Comparison of ENCODE assay signal across 11 cellular contexts in genomic region chr1:28173980-28174297, GRCh38. TPM values are rescaled to one million over a fixed set of nuclear protein-coding genes. Genes with fewer than 3 reads are reported as not detected.
DNase-seq lines count a peak whose midpoint lies in the region; ATAC-seq and TF ChIP-seq lines count a peak whose summit lies in the region.
"Had no signal": no experiment of that assay in that cellular context is flagged by ENCODE, and none has a peak within 500 bp of the region (broad histone marks: within the 10 kb centered on the region; RNA-seq: fewer than 3 reads in every experiment).

No MANE protein-coding gene starts in this region.

- no peak overlapping the region for H3K18ac ChIP-seq in mesendoderm (ENCODE audit: low read length)

- H2BK15ac ChIP-seq in mesendoderm (replicated peaks; ENCODE audit: low read depth), result no peak overlapping the region

- H3K4me1 ChIP-seq in colonic mucosa, result peaks cover 15% of the 10 kb centered on the region
- peaks cover 15% of the 10 kb centered on the region for H3K4me1 ChIP-seq in mesendoderm (ENCODE audit: control insufficient read depth, low read depth, low read length)
- H3K4me1 ChIP-seq in transverse colon, result peaks cover 0 to 54% (median 26%) of the 10 kb centered on the region in 4 donors

- no peaks in the 10 kb centered on the region for H3K9me3 Mint-ChIP-seq in activated naive CD4-positive, alpha-beta T cell treated with anti-CD3 and anti-CD28 coated beads, Interleukin-2, amount 10 ng/mL, durations not matched to agents 7 days and 5 days

- H3K4me3 ChIP-seq in colonic mucosa, result no peak overlapping the region
- H3K4me3 ChIP-seq in mesendoderm (ENCODE audit: low read length), result no peak overlapping the region
- H3K4me3 ChIP-seq in transverse colon, result no peak overlapping the region

- no peak overlapping the region for H2AK5ac ChIP-seq in mesendoderm (ENCODE audit: low read length)

- no peak for DNase-seq in activated naive CD4-positive, alpha-beta T cell treated with anti-CD3 and anti-CD28 coated beads, Interleukin-2, amount 10 ng/mL, durations not matched to agents 7 days and 5 days
- no peak for DNase-seq in activated naive CD4-positive, alpha-beta T cell treated with anti-CD3 and anti-CD28 coated beads, Interleukin-2, amount 50 U/mL, for 16 hours
- DNase-seq in colonic mucosa (no peak), mesendoderm (no peak), transverse colon (no peak), GM10248 (ENCODE audit: extremely low spot score) (no peak)
- DNase-seq: stimulated activated CD4-positive, alpha-beta T cell treated with anti-CD3 and anti-CD28 coated beads, Interleukin-4, amount 100 ng/mL, for 4 hours had no signal

- peaks cover 47% of the 10 kb centered on the region for H3K4me1 Mint-ChIP-seq in activated naive CD4-positive, alpha-beta T cell treated with anti-CD3 and anti-CD28 coated beads, Interleukin-2, amount 10 ng/mL, durations not matched to agents 7 days and 5 days

- H3K23ac ChIP-seq in mesendoderm (ENCODE audit: low read length), result no peak overlapping the region

- POLR2A ChIA-PET in GM10248 (lab: Yijun Ruan, JAX), result no interaction called here

- no peak for TF ChIP-seq EP300 in transverse colon (IDR thresholded peaks at IDR 0.05; ENCODE audit: low read depth)

- H3K4me2 ChIP-seq in mesendoderm (ENCODE audit: low read length), result no peak overlapping the region

- TF ChIP-seq POLR2A in transverse colon (IDR thresholded peaks at IDR 0.05), result no peak

- H2BK120ac ChIP-seq in mesendoderm (ENCODE audit: low read depth, low read length), result no peak overlapping the region

- CTCF ChIA-PET in activated naive CD4-positive, alpha-beta T cell treated with anti-CD3 and anti-CD28 coated beads, Interleukin-2, amount 10 ng/mL, durations not matched to agents 7 days and 5 days (lab: Charles Lee), result interaction anchor here (0.6 to 1.4 kb wide), 2 partner anchors 62 to 107 kb away, joined by 3 read pairs; partner anchors contain the start of gene ATP5IF1
- CTCF ChIA-PET in GM10248 (lab: Yijun Ruan, JAX), result interaction anchor here (1.3 to 2.5 kb wide), 4 partner anchors 28 to 86 kb away, joined by 3 to 9 read pairs (median 4); partner anchors contain the start of gene EYA3

- peaks cover 85% of the 10 kb centered on the region for H3K27me3 Mint-ChIP-seq in activated naive CD4-positive, alpha-beta T cell treated with anti-CD3 and anti-CD28 coated beads, Interleukin-2, amount 10 ng/mL, durations not matched to agents 7 days and 5 days

- H3K27ac ChIP-seq in colonic mucosa, result peak overlapping the region; percentile 75
- no peak overlapping the region for H3K27ac ChIP-seq in mesendoderm (ENCODE audit: low read depth, low read length)
- peak overlapping the region; percentile 72 to 76 (median 73) for H3K27ac ChIP-seq in transverse colon

- H3K4ac ChIP-seq in mesendoderm (ENCODE audit: low read depth, low read length), result no peak overlapping the region

- no peak overlapping the region for H4K5ac ChIP-seq in mesendoderm (ENCODE audit: low read length)

- no peaks in the 10 kb centered on the region for H3K79me1 ChIP-seq in mesendoderm (ENCODE audit: low read length)

- no peaks in the 10 kb centered on the region for H3K79me2 ChIP-seq in mesendoderm (ENCODE audit: control insufficient read depth, insufficient read depth, low read length)

- TF ChIP-seq CTCF in colonic mucosa (IDR thresholded peaks at IDR 0.05) (no peak), transverse colon (IDR thresholded peaks at IDR 0.05) (no peak), GM10248 (IDR thresholded peaks at IDR 0.05; ENCODE audit: control extremely low read depth, extremely low read depth, low read depth, missing control alignments) (no peak)

- H4K8ac ChIP-seq in mesendoderm (ENCODE audit: low read depth, low read length), result no peak overlapping the region

- in situ Hi-C loops in transverse colon (cut with MboI; ENCODE audit: low pct_ligation_motif_present in 1 of 4, low pct_unique_long_range_greater_than_20kb in 1 of 4, low sequenced_read_pairs in 3 of 4), result no loop called here

- no peak for ATAC-seq in GM21515 (IDR thresholded peaks at IDR 0.05; ENCODE audit: unreplicated experiment)
- no peak for ATAC-seq in HG02884 (IDR thresholded peaks at IDR 0.05; ENCODE audit: unreplicated experiment)

- H3K36me3 Mint-ChIP-seq in activated naive CD4-positive, alpha-beta T cell treated with anti-CD3 and anti-CD28 coated beads, Interleukin-2, amount 10 ng/mL, durations not matched to agents 7 days and 5 days, result no peaks in the 10 kb centered on the region
- H3K36me3 Mint-ChIP-seq: activated naive CD8-positive, alpha-beta T cell had no signal

- H3K9me3 ChIP-seq in colonic mucosa (no peaks in the 10 kb centered on the region), transverse colon (no peaks in the 10 kb centered on the region)
- H3K9me3 ChIP-seq: tibial nerve had no signal

- H3K27me3 ChIP-seq in colonic mucosa (no peaks in the 10 kb centered on the region), mesendoderm (ENCODE audit: insufficient read depth, low read length, poor library complexity) (no peaks in the 10 kb centered on the region), transverse colon (no peaks in the 10 kb centered on the region)
- H3K27me3 ChIP-seq: tibial nerve had no signal

- no peak overlapping the region for H2BK5ac ChIP-seq in mesendoderm (ENCODE audit: low read length)

- intact Hi-C loops in colonic mucosa (cut with DNase I) (no loop called here), transverse colon (cut with DNase I; ENCODE audit: low total_unique reads) (no loop called here)

- peak overlapping the region; percentile 47 for H3K56ac ChIP-seq in mesendoderm (ENCODE audit: low read length)

- peak overlapping the region; percentile 66 for H3K27ac Mint-ChIP-seq in activated naive CD4-positive, alpha-beta T cell treated with anti-CD3 and anti-CD28 coated beads, Interleukin-2, amount 10 ng/mL, durations not matched to agents 7 days and 5 days
- H3K27ac Mint-ChIP-seq: activated naive CD8-positive, alpha-beta T cell had no signal

- no CpG with 5 or more reads among the region's 5 CpGs for WGBS in mesendoderm (ENCODE audit: extremely low coverage, insufficient coverage, low lambda C conversion rate)
- WGBS in transverse colon (ENCODE audit: low coverage in 1 of 2), 2 donors, result 83% methylated on average over 5 of the region's 5 CpGs; no CpG with 5 or more reads in 1 of the 2 donors

- H3K9ac ChIP-seq in colonic mucosa (ENCODE audit: low read depth in 2 of 2, low read length in 2 of 2) (peak overlapping the region in 1 of 2 donors; percentile 24), mesendoderm (ENCODE audit: low read length) (no peak overlapping the region)

- no peaks in the 10 kb centered on the region for H3K36me3 ChIP-seq in colonic mucosa
- H3K36me3 ChIP-seq in mesendoderm (ENCODE audit: control insufficient read depth, insufficient read depth, low read length), result no peaks in the 10 kb centered on the region
- H3K36me3 ChIP-seq in transverse colon, result no peaks in the 10 kb centered on the region
- H3K36me3 ChIP-seq: tibial nerve had no signal

- no peak overlapping the region for H3K4me3 Mint-ChIP-seq in activated naive CD4-positive, alpha-beta T cell treated with anti-CD3 and anti-CD28 coated beads, Interleukin-2, amount 10 ng/mL, durations not matched to agents 7 days and 5 days
- H3K4me3 Mint-ChIP-seq: activated naive CD8-positive, alpha-beta T cell had no signal

RNA-seq across cellular contexts. Expression of gene PTAFR, which starts 2.6 kb away (rescaled TPM):
- total RNA-seq in colonic mucosa (1 to 10 TPM; 2.2 to 3.9 TPM), transverse colon (10 to 100 TPM in 1 of 4 donors, 1 to 10 TPM in 3; 2.0 to 51.7 (median 4.2) TPM)
- 0.59 TPM for polyA plus RNA-seq in mesendoderm (2013, experiment 1 of 2)
- polyA plus RNA-seq in mesendoderm (2013, experiment 2 of 2), result 0.81 TPM

RNA-seq across cellular contexts. Expression of gene DNAJC8, which starts 58.9 kb away (rescaled TPM):
- total RNA-seq in colonic mucosa (10 to 100 TPM; 53.1 to 57.2 TPM), transverse colon (10 to 100 TPM; 33.3 to 68.7 (median 46.8) TPM)
- polyA plus RNA-seq in mesendoderm (2013, experiment 1 of 2), result 156 TPM
- polyA plus RNA-seq in mesendoderm (2013, experiment 2 of 2), result 156 TPM
